Comparison of ENCODE assay signal across 1 cellular context in genomic region chr5:132293992-132294727, GRCh38.
TF ChIP-seq lines count a peak whose summit lies in the region.

SLC22A4 (plus strand) TSS chr5:132294394; CDS start chr5:132294617, 223 bp downstream.

TF ChIP-seq in K562, 482 proteins besides CTCF, POLR2A, EP300 and RAD21 (continued from another document and continues in another):
- no peak for TF ChIP-seq ZMIZ1 (IDR thresholded peaks at IDR 0.05; ENCODE audit: low read depth in 2 of 2, low read length in 2 of 2)
- no peak for TF ChIP-seq ZNF277 (CRISPR knock-in tag; IDR thresholded peaks at IDR 0.05; ENCODE audit: borderline replicate concordance)
- no peak for TF ChIP-seq RBM22 (IDR thresholded peaks at IDR 0.05; ENCODE audit: low read depth, low read length, poor library complexity, severe bottlenecking)
- no peak for TF ChIP-seq HOXB6 (CRISPR knock-in tag; IDR thresholded peaks at IDR 0.05; ENCODE audit: borderline replicate concordance)
- no peak; the same call in 1 of the 2 replicates for TF ChIP-seq HCFC1 (IDR thresholded peaks at IDR 0.05; ENCODE audit: low read depth, low read length)
- no peak for TF ChIP-seq ZNF780A (CRISPR knock-in tag; IDR thresholded peaks at IDR 0.05)
- no peak for TF ChIP-seq ZSCAN29 (IDR thresholded peaks at IDR 0.05)
- peak; percentile 14 for TF ChIP-seq MEIS2 (IDR thresholded peaks at IDR 0.05; ENCODE audit: partially characterized antibody)
- no peak for TF ChIP-seq FOXA1 (IDR thresholded peaks at IDR 0.05; ENCODE audit: borderline replicate concordance)
- no peak for TF ChIP-seq KDM1A (IDR thresholded peaks at IDR 0.05)
- TF ChIP-seq ATF7 (IDR thresholded peaks at IDR 0.05), result peak; percentile 70
- no peak for TF ChIP-seq POLR2AphosphoS2 (IDR thresholded peaks at IDR 0.05; ENCODE audit: low read length)
- TF ChIP-seq ETV1 (tag; conservative IDR thresholded peaks at IDR 0.05; ENCODE audit: low read depth), result no peak
- no peak for TF ChIP-seq TSHZ1 (CRISPR knock-in tag; IDR thresholded peaks at IDR 0.05)
- TF ChIP-seq SIRT6 (IDR thresholded peaks at IDR 0.05; ENCODE audit: low read depth, low read length), result no peak
- TF ChIP-seq HMG20A (CRISPR knock-in tag; conservative IDR thresholded peaks at IDR 0.05), result no peak
- TF ChIP-seq FOXJ3 (CRISPR knock-in tag; IDR thresholded peaks at IDR 0.05), result no peak
- TF ChIP-seq PHF20 (IDR thresholded peaks at IDR 0.05; ENCODE audit: partially characterized antibody), result no peak
- TF ChIP-seq ZNF124 (CRISPR knock-in tag; IDR thresholded peaks at IDR 0.05), result no peak
- TF ChIP-seq HNRNPL (IDR thresholded peaks at IDR 0.05; ENCODE audit: low read depth, low read length), result peak; percentile 54; the same call in 1 of the 2 replicates
- no peak for TF ChIP-seq NR0B1 (IDR thresholded peaks at IDR 0.05; ENCODE audit: partially characterized antibody)
- TF ChIP-seq GTF2E2 (tag; IDR thresholded peaks at IDR 0.05), result no peak
- TF ChIP-seq ZNF175 (CRISPR knock-in tag; IDR thresholded peaks at IDR 0.05; ENCODE audit: low read depth), result 0 out of 2 replicates have a peak, but pooled peaks have one; percentile 60
- no peak for TF ChIP-seq HDAC8 (tag; IDR thresholded peaks at IDR 0.05)
- TF ChIP-seq KLF6 (CRISPR knock-in tag; IDR thresholded peaks at IDR 0.05; ENCODE audit: borderline replicate concordance), result no peak
- TF ChIP-seq ZNF253 (CRISPR knock-in tag; conservative IDR thresholded peaks at IDR 0.05), result no peak
- TF ChIP-seq FOXK1 (CRISPR knock-in tag; IDR thresholded peaks at IDR 0.05; ENCODE audit: borderline replicate concordance), result peak; percentile 74; the same call in 1 of the 2 replicates
- no peak for TF ChIP-seq MCM7 (IDR thresholded peaks at IDR 0.05)
- TF ChIP-seq ZNF830 (CRISPR knock-in tag; IDR thresholded peaks at IDR 0.05), result no peak
- TF ChIP-seq SMARCB1 (IDR thresholded peaks at IDR 0.05; ENCODE audit: insufficient read length, low read depth), result no peak
- TF ChIP-seq ZBED1 (IDR thresholded peaks at IDR 0.05), result no peak; the same call in 1 of the 2 replicates
- no peak for TF ChIP-seq NR2C1 (IDR thresholded peaks at IDR 0.05)
- no peak for TF ChIP-seq NR2C1 (tag; IDR thresholded peaks at IDR 0.05)
- no peak for TF ChIP-seq BRD4 (IDR thresholded peaks at IDR 0.05)
- TF ChIP-seq KDM4B (IDR thresholded peaks at IDR 0.05; ENCODE audit: borderline replicate concordance in 2 of 2, low read depth in 1 of 2), result no peak; a peak in 1 of 4 replicates
- TF ChIP-seq CHD2 (IDR thresholded peaks at IDR 0.05; ENCODE audit: low read depth, low read length), result no peak
- no peak for TF ChIP-seq CEBPZ (IDR thresholded peaks at IDR 0.05; ENCODE audit: borderline replicate concordance, low read depth, low read length)
- no peak for TF ChIP-seq HLTF (IDR thresholded peaks at IDR 0.05)
- TF ChIP-seq ARID2 (IDR thresholded peaks at IDR 0.05), result no peak
- no peak for TF ChIP-seq PRPF4 (IDR thresholded peaks at IDR 0.05; ENCODE audit: insufficient read depth, low read depth, low read length, poor library complexity, severe bottlenecking)
- TF ChIP-seq TCF15 (CRISPR knock-in tag; IDR thresholded peaks at IDR 0.05), result no peak
- no peak for TF ChIP-seq MEF2A (IDR thresholded peaks at IDR 0.05; ENCODE audit: control insufficient read depth, low read depth, low read length)
- TF ChIP-seq RCOR1 (IDR thresholded peaks at IDR 0.05; ENCODE audit: borderline replicate concordance in 1 of 2, low read depth in 2 of 2, low read length in 2 of 2), result no peak
- no peak for TF ChIP-seq ZNF668 (CRISPR knock-in tag; IDR thresholded peaks at IDR 0.05)
- TF ChIP-seq TRIM28 (IDR thresholded peaks at IDR 0.05), result no peak
- no peak for TF ChIP-seq ATF1 (CRISPR knock-in tag; IDR thresholded peaks at IDR 0.05)
- no peak for TF ChIP-seq ATF1 (tag; IDR thresholded peaks at IDR 0.05)
- TF ChIP-seq SREBF2 (CRISPR knock-in tag; IDR thresholded peaks at IDR 0.05), result no peak
- no peak for TF ChIP-seq NCOA2 (IDR thresholded peaks at IDR 0.05; ENCODE audit: partially characterized antibody in 2 of 2)
- no peak for TF ChIP-seq SNAPC5 (CRISPR knock-in tag; IDR thresholded peaks at IDR 0.05)
- no peak for TF ChIP-seq CBX5 (IDR thresholded peaks at IDR 0.05; ENCODE audit: borderline replicate concordance, low read depth)
- no peak for TF ChIP-seq ZNF518B (CRISPR knock-in tag; IDR thresholded peaks at IDR 0.05)
- TF ChIP-seq ZNF133 (CRISPR knock-in tag; IDR thresholded peaks at IDR 0.05), result no peak
- TF ChIP-seq CREBBP (IDR thresholded peaks at IDR 0.05; ENCODE audit: low read depth, low read length), result no peak
- no peak for TF ChIP-seq HDAC6 (IDR thresholded peaks at IDR 0.05; ENCODE audit: low read depth, low read length)
